ENCODE assay signal across 22 cellular contexts in genomic region chr10:132201111-132201989, GRCh38. TPM values are rescaled to one million over a fixed set of nuclear protein-coding genes. Genes with fewer than 3 reads are reported as not detected.
A peak's percentile ranks its signal among the peaks of the same experiment; 100 is the strongest.
DNase-seq lines count a peak whose midpoint lies in the region; ATAC-seq, FAIRE-seq and TF ChIP-seq lines count a peak whose summit lies in the region.
"Had no signal": no experiment of that assay in that cellular context is flagged by ENCODE, and none has a peak within 500 bp of the region (broad histone marks: within the 10 kb centered on the region; RNA-seq: fewer than 3 reads in every experiment).

No MANE protein-coding gene starts in this region.

- no peaks in the 10 kb centered on the region for H3K4me1 ChIP-seq in kidney (ENCODE audit: control insufficient read depth in 1 of 2, insufficient read depth in 1 of 2, low read depth in 1 of 2, low read length in 2 of 2)
- H3K4me1 ChIP-seq in psoas muscle = no peaks in the 10 kb centered on the region
- H3K4me1 ChIP-seq: BE2C, HAP-1 had no signal

- no peaks in the 10 kb centered on the region for H3K27me3 ChIP-seq in psoas muscle (ENCODE audit: insufficient read depth in 3 of 3, low read length in 2 of 3)
- H3K27me3 ChIP-seq: BE2C had no signal

- no peak overlapping the region for H3K4me3 Mint-ChIP-seq in chondrocyte (ENCODE audit: unreplicated experiment)
- H3K4me3 Mint-ChIP-seq: CD4-positive, CD25-positive, alpha-beta regulatory T cell; CD8-positive, alpha-beta memory T cell had no signal

- WGBS in psoas muscle, 3 donors = 85 to 88% (median 86%) methylated on average over 38 of the region's 38 CpGs

- no peak for TF ChIP-seq CTCF in kidney (IDR thresholded peaks at IDR 0.05; ENCODE audit: borderline replicate concordance, extremely low read depth, insufficient read depth)
- TF ChIP-seq CTCF in psoas muscle (IDR thresholded peaks at IDR 0.05) = no peak
- no peak for TF ChIP-seq CTCF in chondrocyte (IDR thresholded peaks at IDR 0.05)

- no peaks in the 10 kb centered on the region for H3K36me3 Mint-ChIP-seq in chondrocyte (ENCODE audit: low read depth)
- H3K36me3 Mint-ChIP-seq: CD4-positive, CD25-positive, alpha-beta regulatory T cell; CD8-positive, alpha-beta memory T cell had no signal

- H3K4me3 ChIP-seq in kidney (ENCODE audit: low read length in 2 of 2) (no peak overlapping the region), psoas muscle (no peak overlapping the region)
- H3K4me3 ChIP-seq: HAP-1 had no signal

- H3K4me1 Mint-ChIP-seq in chondrocyte (ENCODE audit: low read depth) = no peaks in the 10 kb centered on the region
- H3K4me1 Mint-ChIP-seq: CD4-positive, CD25-positive, alpha-beta regulatory T cell; CD8-positive, alpha-beta memory T cell had no signal

- no peak for FAIRE-seq in kidney (lab: Jason Lieb, UNC)
- FAIRE-seq: A204.1, GM12891, GM19239, H1 had no signal

- no peak for ATAC-seq in left ventricle myocardium superior
- ATAC-seq in left cardiac atrium = no peak
- no peak for ATAC-seq in psoas muscle

- DNase-seq in left ventricle myocardium superior = peak; percentile 12
- DNase-seq in left cardiac atrium = no peak
- peak; percentile 66 for DNase-seq in kidney
- peak; percentile 7 to 39 for DNase-seq in psoas muscle
- no peak for DNase-seq in SIG-M5 treated with dmso at 0.1 percent for 504 hours (lab: John Stamatoyannopoulos, UW; ENCODE audit: unreplicated experiment)
- DNase-seq in chondrocyte (ENCODE audit: low spot score) = no peak
- DNase-seq: ACHN; BE2C; C1 segment of cervical spinal cord; CD4-positive, CD25-positive, alpha-beta regulatory T cell; COR-L47; DMS 273 treated with DMSO at 0.1 percent for 48 hours; DMS53; DND-41; EL had no signal

- H3K27ac ChIP-seq in kidney (ENCODE audit: low read depth in 2 of 2, low read length in 2 of 2) (no peak overlapping the region), psoas muscle (no peak overlapping the region)

- no peaks in the 10 kb centered on the region for H3K9me3 Mint-ChIP-seq in chondrocyte (ENCODE audit: low read depth)
- H3K9me3 Mint-ChIP-seq: CD4-positive, CD25-positive, alpha-beta regulatory T cell; CD8-positive, alpha-beta memory T cell had no signal

- H3K27ac Mint-ChIP-seq in chondrocyte (ENCODE audit: unreplicated experiment) = no peak overlapping the region
- H3K27ac Mint-ChIP-seq: CD4-positive, CD25-positive, alpha-beta regulatory T cell; CD8-positive, alpha-beta memory T cell had no signal

- no peaks in the 10 kb centered on the region for H3K36me3 ChIP-seq in kidney (ENCODE audit: control insufficient read depth in 1 of 2, insufficient read depth in 2 of 2, low read length in 2 of 2)
- no peaks in the 10 kb centered on the region for H3K36me3 ChIP-seq in psoas muscle (ENCODE audit: insufficient read depth in 1 of 2, low read depth in 1 of 2)
- H3K36me3 ChIP-seq: BE2C had no signal

- no peaks in the 10 kb centered on the region for H3K27me3 Mint-ChIP-seq in chondrocyte (ENCODE audit: low read depth)
- H3K27me3 Mint-ChIP-seq: CD4-positive, CD25-positive, alpha-beta regulatory T cell; CD8-positive, alpha-beta memory T cell had no signal

- no peaks in the 10 kb centered on the region for H3K9me3 ChIP-seq in kidney (ENCODE audit: control insufficient read depth in 1 of 2, low read length in 2 of 2)
- H3K9me3 ChIP-seq in psoas muscle = no peaks in the 10 kb centered on the region
- H3K9me3 ChIP-seq: BE2C, HAP-1 had no signal

- H3K9ac ChIP-seq in kidney (ENCODE audit: low read length in 2 of 2) = no peak overlapping the region

- no peak for TF ChIP-seq RAD21 in Ishikawa (IDR thresholded peaks at IDR 0.05; ENCODE audit: low read depth)

- intact Hi-C loops in left ventricle myocardium superior (cut with micrococcal nuclease) = no loop called here
- intact Hi-C loops in left cardiac atrium (cut with DNase I) = no loop called here
- intact Hi-C loops in kidney (cut with DNase I) = no loop called here
- intact Hi-C loops in psoas muscle (cut with DNase I) = no loop called here

- TF ChIP-seq EP300 in Ishikawa (IDR thresholded peaks at IDR 0.05; ENCODE audit: borderline replicate concordance) = no peak

TF ChIP-seq in Ishikawa, 13 proteins besides CTCF, POLR2A, EP300 and RAD21:
- TF ChIP-seq ZBTB7A (IDR thresholded peaks at IDR 0.05; ENCODE audit: low read depth) (0 out of 2 replicates have a peak, but pooled peaks have one; percentile 40), USF1 (IDR thresholded peaks at IDR 0.05) (no peak), REST (IDR thresholded peaks at IDR 0.05; ENCODE audit: low read depth) (no peak)

RNA-seq across cellular contexts. Expression of gene DPYSL4, which starts 14.6 kb away (rescaled TPM):
- 45.2 TPM for total RNA-seq in left ventricle myocardium superior
- 1 to 10 TPM; 1.4 to 9.9 TPM for total RNA-seq in left cardiac atrium
- 0.60 TPM for total RNA-seq in kidney
- polyA plus RNA-seq in kidney (ENCODE audit: insufficient read depth, low read depth, low replicate concordance) = not detected
- total RNA-seq in psoas muscle = 1 to 10 TPM in 1 of 4 donors, under 1 TPM in 3; 0.82 to 1.4 (median 0.85) TPM
- polyA plus RNA-seq in psoas muscle = under 1 TPM; 0.30 to 0.39 (median 0.36) TPM
- 19.9 to 37.6 TPM (median 35.2 TPM) in 3 replicates for total RNA-seq in chondrocyte
- polyA plus RNA-seq: CD8-positive, alpha-beta memory T cell had no signal

Comparison
In these comparisons a context has a peak if more than half of its experiments do, and no peak if none do; other contexts are left out.
1. DNase-seq: peak in left ventricle myocardium superior (single experiment), kidney (single experiment) and psoas muscle (2 of 2); none in left cardiac atrium (single experiment), SIG-M5 treated with dmso at 0.1 percent for 504 hours (single experiment) and chondrocyte (single experiment).